In genomic region chr10:78736926-78737618, GRCh38 we compare ENCODE assay signal across 31 cellular contexts.
"Had no signal": no experiment of that assay in that cellular context is flagged by ENCODE, and none has a peak within 500 bp of the region (broad histone marks: within the 10 kb centered on the region; RNA-seq: fewer than 3 reads in every experiment).

No MANE protein-coding gene starts in this region.

- ATAC-seq: activated T-cell treated with anti-CD3 and anti-CD28 coated beads, Interleukin-2, amount 50 U/mL, for 4 hours; esophagus mucosa; heart right ventricle; left lung; pancreas; psoas muscle; stimulated activated effector memory CD8-positive, alpha-beta T cell treated with anti-CD3 and anti-CD28 coated beads, Interleukin-12 subunit alpha, Interleukin-12 subunit beta, amount 100 ng/mL, for 72 hours had no signal

- H3K4me3 Mint-ChIP-seq: activated CD4-positive, alpha-beta memory T cell treated with anti-CD3 and anti-CD28 coated beads, Interleukin-2, amount 10 ng/mL, durations not matched to agents 7 days and 5 days; activated CD4-positive, alpha-beta T cell treated with anti-CD3 and anti-CD28 coated beads, Interleukin-2, amount 10 ng/mL, durations not matched to agents 7 days and 5 days; activated naive CD8-positive, alpha-beta T cell; activated T-cell treated with anti-CD3 and anti-CD28 coated beads, Interleukin-2, amount 50 U/mL, for 4 hours; mesothelial cell of epicardium; naive B cell; nephron progenitor cell; stimulated activated effector memory CD8-positive, alpha-beta T cell treated with anti-CD3 and anti-CD28 coated beads, Interleukin-12 subunit alpha, Interleukin-12 subunit beta, amount 100 ng/mL, for 72 hours; stimulated activated naive CD8-positive, alpha-beta T cell treated with anti-CD3 and anti-CD28 coated beads, Interleukin-15, Interleukin-2, amounts not matched to agents 100 ng/mL and 50 ng/mL, for 24 hours; T-helper 1 cell treated with Interleukin-12 subunit alpha and Interleukin-12 subunit beta and Interleukin-4 antibody, amounts not matched to agents 30 μg/mL and 1 μg/mL, for 36 hours; type B pancreatic cell had no signal

- H3K4me1 Mint-ChIP-seq: activated CD4-positive, alpha-beta memory T cell treated with anti-CD3 and anti-CD28 coated beads, Interleukin-2, amount 10 ng/mL, durations not matched to agents 7 days and 5 days; activated CD4-positive, alpha-beta T cell treated with anti-CD3 and anti-CD28 coated beads, Interleukin-2, amount 10 ng/mL, durations not matched to agents 7 days and 5 days; naive B cell; stimulated activated effector memory CD8-positive, alpha-beta T cell treated with anti-CD3 and anti-CD28 coated beads, Interleukin-12 subunit alpha, Interleukin-12 subunit beta, amount 100 ng/mL, for 72 hours had no signal

- H3K27ac ChIP-seq: heart right ventricle, left lung, pancreas, psoas muscle, sigmoid colon, vagina had no signal

- H3K27ac Mint-ChIP-seq: activated CD4-positive, alpha-beta memory T cell treated with anti-CD3 and anti-CD28 coated beads, Interleukin-2, amount 10 ng/mL, durations not matched to agents 7 days and 5 days; activated CD4-positive, alpha-beta T cell treated with anti-CD3 and anti-CD28 coated beads, Interleukin-2, amount 10 ng/mL, durations not matched to agents 7 days and 5 days; activated naive CD8-positive, alpha-beta T cell; activated T-helper 2 cell treated with anti-CD3 and anti-CD28 coated beads, Interferon-gamma antibody, Interleukin-2, Interleukin-4, amounts not matched to agents 10 μg/mL and 5 μg/mL and 100 μg/mL, durations not matched to agents 14 hours and 24 hours and 36 hours; mesothelial cell of epicardium; naive B cell; nephron progenitor cell; stimulated activated effector memory CD8-positive, alpha-beta T cell treated with anti-CD3 and anti-CD28 coated beads, Interleukin-12 subunit alpha, Interleukin-12 subunit beta, amount 100 ng/mL, for 72 hours; stimulated activated naive CD8-positive, alpha-beta T cell treated with anti-CD3 and anti-CD28 coated beads, Interleukin-15, Interleukin-2, amounts not matched to agents 100 ng/mL and 50 ng/mL, for 24 hours; T-helper 1 cell treated with Interleukin-12 subunit alpha and Interleukin-12 subunit beta and Interleukin-4 antibody, amounts not matched to agents 30 μg/mL and 1 μg/mL, for 36 hours; type B pancreatic cell had no signal

- H3K4me1 ChIP-seq: psoas muscle had no signal

- H3K9me3 ChIP-seq: heart right ventricle, left lung, pancreas, psoas muscle, sigmoid colon, vagina had no signal

- H3K36me3 ChIP-seq: heart right ventricle, left lung, pancreas, sigmoid colon, vagina had no signal

- H3K4me3 ChIP-seq: heart right ventricle, left lung, lung, pancreas, psoas muscle, sigmoid colon, vagina had no signal

- DNase-seq: activated CD4-positive, alpha-beta memory T cell treated with anti-CD3 and anti-CD28 coated beads, Interleukin-2, amount 10 ng/mL, durations not matched to agents 7 days and 5 days; activated CD4-positive, alpha-beta T cell treated with anti-CD3 and anti-CD28 coated beads, Interleukin-2, amount 10 ng/mL, durations not matched to agents 7 days and 5 days; activated CD4-positive, CD25-positive, alpha-beta regulatory T cell treated with anti-CD3 and anti-CD28 coated beads, Interleukin-2, amount 50 U/mL, for 72 hours; activated naive CD4-positive, alpha-beta T cell treated with Interleukin-2 at 50 U/mL for 16 hours; activated T-cell treated with anti-CD3 and anti-CD28 coated beads, Interleukin-2, amount 50 U/mL, for 4 hours; anterior cingulate cortex; cerebellar nuclear complex; cortex of kidney; foreskin fibroblast; heart right ventricle; kidney glomerular epithelial cell; left lung; naive B cell; nephron progenitor cell; pancreas; psoas muscle; sigmoid colon; small intestine; stimulated activated CD4-positive, alpha-beta T cell treated with anti-CD3 and anti-CD28 coated beads, Interleukin-4, amount 100 ng/mL, for 24 hours; SW 1271; T1000 had no signal

- H3K36me3 Mint-ChIP-seq: activated naive CD8-positive, alpha-beta T cell; mesothelial cell of epicardium; naive B cell; stimulated activated effector memory CD8-positive, alpha-beta T cell treated with anti-CD3 and anti-CD28 coated beads, Interleukin-12 subunit alpha, Interleukin-12 subunit beta, amount 100 ng/mL, for 72 hours; type B pancreatic cell had no signal

- H3K27me3 ChIP-seq: heart right ventricle, left lung, pancreas, sigmoid colon, vagina had no signal

- H3K27me3 Mint-ChIP-seq: activated CD4-positive, alpha-beta T cell treated with anti-CD3 and anti-CD28 coated beads, Interleukin-2, amount 10 ng/mL, durations not matched to agents 7 days and 5 days had no signal
